ENCODE assay signal across 30 cellular contexts in the genomic region with DNA sequence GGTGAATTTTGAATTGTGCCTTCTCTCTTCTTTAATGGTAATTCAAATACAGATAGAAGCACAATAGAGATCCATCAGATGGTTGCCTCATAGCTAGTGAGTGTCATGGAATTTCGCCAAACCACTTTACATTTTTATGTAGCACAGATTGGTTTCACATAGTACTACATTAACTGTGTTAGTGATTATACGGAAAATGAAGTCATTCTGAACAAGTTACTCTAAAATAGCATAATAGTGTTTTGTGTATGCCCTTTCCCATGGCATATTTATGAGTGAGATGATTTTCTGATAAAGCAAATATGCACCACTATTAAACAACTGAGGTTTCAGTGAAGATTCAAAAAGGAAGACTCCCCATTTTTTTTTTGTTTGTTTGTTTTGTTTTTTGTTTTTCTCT.
A peak's percentile ranks its signal among the peaks of the same experiment; 100 is the strongest.
DNase-seq lines count a peak whose midpoint lies in the region; ATAC-seq and TF ChIP-seq lines count a peak whose summit lies in the region.
"Had no signal": no experiment of that assay in that cellular context is flagged by ENCODE, and none has a peak within 500 bp of the region (broad histone marks: within the 10 kb centered on the region; RNA-seq: fewer than 3 reads in every experiment).

No MANE protein-coding gene starts in this region.

- no peak for TF ChIP-seq CTCF in astrocyte of the spinal cord (IDR thresholded peaks at IDR 0.05; ENCODE audit: low read depth, low read length)

- H3K4me2 ChIP-seq in neuronal stem cell (ENCODE audit: insufficient read depth, low read length, poor library complexity, severe bottlenecking): no peak overlapping the region

- H3K14ac ChIP-seq in neuronal stem cell (ENCODE audit: low read length): no peak overlapping the region

- H2AK5ac ChIP-seq in neuronal stem cell (ENCODE audit: low read depth, low read length): no peak overlapping the region

- H3K4me1 ChIP-seq in neuronal stem cell (ENCODE audit: control insufficient read depth in 2 of 2, insufficient read depth in 1 of 2, low read depth in 1 of 2, low read length in 2 of 2): peaks cover 0 to 2% of the 10 kb centered on the region in 2 donors
- H3K4me1 ChIP-seq: colonic mucosa, prostate gland had no signal

- no peaks in the 10 kb centered on the region for H3K27me3 ChIP-seq in neuronal stem cell (ENCODE audit: control insufficient read depth in 3 of 3, insufficient read depth in 3 of 3, low read depth in 1 of 3, low read length in 3 of 3)
- H3K27me3 ChIP-seq: colonic mucosa had no signal

- no peaks in the 10 kb centered on the region for H3K9me3 ChIP-seq in neuronal stem cell (replicated peaks in 1 of 2; ENCODE audit: control insufficient read depth in 2 of 2, insufficient read depth in 1 of 2, low read depth in 1 of 2, low read length in 2 of 2)
- H3K9me3 ChIP-seq: colonic mucosa, prostate gland, thoracic aorta had no signal

- H3K36me3 ChIP-seq in neuronal stem cell (replicated peaks in 1 of 2; ENCODE audit: control insufficient read depth in 2 of 2, insufficient read depth in 2 of 2, low read length in 2 of 2): no peaks in the 10 kb centered on the region
- H3K36me3 ChIP-seq: colonic mucosa, prostate gland, thoracic aorta, WERI-Rb-1 had no signal

- no peak overlapping the region for H3K4ac ChIP-seq in neuronal stem cell (ENCODE audit: low read length)

- no peak overlapping the region for H2AFZ ChIP-seq in neuronal stem cell (ENCODE audit: low read length)

- H3K79me1 ChIP-seq in neuronal stem cell (ENCODE audit: low read depth, low read length): no peaks in the 10 kb centered on the region

- no peak overlapping the region for H2BK5ac ChIP-seq in neuronal stem cell (ENCODE audit: low read length)

- no peak overlapping the region for H3K18ac ChIP-seq in neuronal stem cell (ENCODE audit: low read length)

- no peak overlapping the region for H4K91ac ChIP-seq in neuronal stem cell (ENCODE audit: low read depth, low read length, poor library complexity)

- no peak for ATAC-seq in GM21717 (IDR thresholded peaks at IDR 0.05; ENCODE audit: unreplicated experiment)
- ATAC-seq: stimulated activated naive CD8-positive, alpha-beta T cell treated with anti-CD3 and anti-CD28 coated beads, Interleukin-15, Interleukin-2, amounts not matched to agents 100 U/mL and 50 U/mL, for 24 hours had no signal

- H2BK12ac ChIP-seq in neuronal stem cell (ENCODE audit: low read length): no peak overlapping the region

- in situ Hi-C loops in astrocyte of the spinal cord (cut with HindIII; ENCODE audit: low sequenced_read_pairs): no loop called here

- H3K9ac ChIP-seq in neuronal stem cell (ENCODE audit: low read depth, low read length, poor library complexity): no peak overlapping the region

- no peak overlapping the region for H2BK120ac ChIP-seq in neuronal stem cell (ENCODE audit: low read depth, low read length)

- no peak overlapping the region for H2BK15ac ChIP-seq in neuronal stem cell (ENCODE audit: low read length)

- peak; percentile 9 for DNase-seq in COLO829 (ENCODE audit: low spot score)
- DNase-seq in LHCN-M2 (ENCODE audit: low read depth): peak; percentile 30
- DNase-seq in astrocyte of the spinal cord (ENCODE audit: low read depth, low spot score): peak; percentile 44
- peak; percentile 56 for DNase-seq in glomerular visceral epithelial cell (ENCODE audit: extremely low spot score)
- no peak for DNase-seq in hepatic stellate cell (ENCODE audit: low spot score)
- DNase-seq in cerebellar cortex (ENCODE audit: low spot score): no peak
- DNase-seq in neuronal stem cell (ENCODE audit: low spot score): no peak
- DNase-seq: activated CD4-positive, alpha-beta T cell treated with anti-CD3 and anti-CD28 coated beads, Interleukin-2, amount 10 ng/mL, durations not matched to agents 24 days and 14 days; activated gamma-delta T cell; activated T-cell treated with anti-CD3 and anti-CD28 coated beads, Interleukin-2, amount 50 U/mL, for 24 hours; CD4-positive, CD25-positive, alpha-beta regulatory T cell; colonic mucosa; effector memory CD4-positive, alpha-beta T cell; H7; KG1; MV-4-11; naive B cell; NCI-H146; NCI-H2107; NCI-H510A; NK-92 treated with Interleukin-12 subunit alpha and Interleukin-12 subunit beta, amount 100 ng/mL, for 24 hours; nucleus accumbens; Right ventricle myocardium superior; stimulated activated naive CD8-positive, alpha-beta T cell treated with anti-CD3 and anti-CD28 coated beads, Interleukin-15, Interleukin-2, amounts not matched to agents 100 U/mL and 50 U/mL, for 24 hours; SW 1271; T-helper 9 cell; WERI-Rb-1 had no signal

- no peak overlapping the region for H3K23ac ChIP-seq in neuronal stem cell (ENCODE audit: low read depth, low read length, poor library complexity)

- no peak overlapping the region for H4K8ac ChIP-seq in neuronal stem cell (ENCODE audit: low read depth, low read length)

- no peak overlapping the region for H3K27ac ChIP-seq in neuronal stem cell (replicated peaks; ENCODE audit: low read length)
- H3K27ac ChIP-seq: colonic mucosa, prostate gland, thoracic aorta, WERI-Rb-1 had no signal

- WGBS in neuronal stem cell (ENCODE audit: extremely low coverage in 2 of 2, insufficient read length in 2 of 2, insufficient replicate concordance in 1 of 2), 2 donors: no CpG with 5 or more reads among the region's 2 CpGs

- H3K4me3 ChIP-seq in astrocyte of the spinal cord (ENCODE audit: low read depth, low read length): no peak overlapping the region
- H3K4me3 ChIP-seq in neuronal stem cell (ENCODE audit: low read length in 2 of 2): no peak overlapping the region
- H3K4me3 ChIP-seq: colonic mucosa, prostate gland, thoracic aorta had no signal

Comparison
In these comparisons a context has a peak if more than half of its experiments do, and no peak if none do; other contexts are left out.
1. DNase-seq: peak in COLO829 (single experiment), LHCN-M2 (single experiment), astrocyte of the spinal cord (single experiment) and glomerular visceral epithelial cell (single experiment); none in hepatic stellate cell (single experiment), cerebellar cortex (single experiment) and neuronal stem cell (single experiment).